In genomic region chr1:86517336-86517735, GRCh38 we compare ENCODE assay signal across 27 cellular contexts. TPM values are rescaled to one million over a fixed set of nuclear protein-coding genes. Genes with fewer than 3 reads are reported as not detected.
DNase-seq lines count a peak whose midpoint lies in the region; ATAC-seq and TF ChIP-seq lines count a peak whose summit lies in the region.
"Had no signal": no experiment of that assay in that cellular context is flagged by ENCODE, and none has a peak within 500 bp of the region (broad histone marks: within the 10 kb centered on the region; RNA-seq: fewer than 3 reads in every experiment).

No MANE protein-coding gene starts in this region.

- ATAC-seq in left lung, result peak; percentile 90
- ATAC-seq: activated naive CD8-positive, alpha-beta T cell treated with anti-CD3 and anti-CD28 coated beads, Interleukin-2, amount 50 U/mL, for 24 hours; heart right ventricle; stimulated activated naive B cell treated with anti-CD40 and anti-IgM and Interleukin-4, amounts not matched to agents 10 μg/mL and 1 μg/mL and 100 μg/mL, for 72 hours had no signal

- H3K27me3 Mint-ChIP-seq in endodermal cell (ENCODE audit: insufficient read depth), result no peaks in the 10 kb centered on the region
- H3K27me3 Mint-ChIP-seq in CD4-positive, alpha-beta memory T cell, result no peaks in the 10 kb centered on the region
- H3K27me3 Mint-ChIP-seq: activated naive CD8-positive, alpha-beta T cell treated with anti-CD3 and anti-CD28 coated beads, Interleukin-2, amount 50 U/mL, for 24 hours; brain; stimulated activated naive B cell treated with anti-CD40 and anti-IgM and Interleukin-4, amounts not matched to agents 10 μg/mL and 1 μg/mL and 100 μg/mL, for 72 hours had no signal

- peaks cover 1% of the 10 kb centered on the region for H3K4me1 Mint-ChIP-seq in endodermal cell
- no peaks in the 10 kb centered on the region for H3K4me1 Mint-ChIP-seq in CD4-positive, alpha-beta memory T cell
- H3K4me1 Mint-ChIP-seq: activated naive CD8-positive, alpha-beta T cell treated with anti-CD3 and anti-CD28 coated beads, Interleukin-2, amount 50 U/mL, for 24 hours; brain; neural progenitor cell; stimulated activated naive B cell treated with anti-CD40 and anti-IgM and Interleukin-4, amounts not matched to agents 10 μg/mL and 1 μg/mL and 100 μg/mL, for 72 hours had no signal

- H3K36me3 Mint-ChIP-seq in endodermal cell (ENCODE audit: low read depth), result no peaks in the 10 kb centered on the region
- H3K36me3 Mint-ChIP-seq in CD4-positive, alpha-beta memory T cell, result no peaks in the 10 kb centered on the region
- H3K36me3 Mint-ChIP-seq: brain; neural progenitor cell; stimulated activated naive B cell treated with anti-CD40 and anti-IgM and Interleukin-4, amounts not matched to agents 10 μg/mL and 1 μg/mL and 100 μg/mL, for 72 hours had no signal

- 40 to 76% methylated on average over 1 of the region's 1 CpG for WGBS in endodermal cell (ENCODE audit: insufficient coverage in 1 of 2, insufficient read length in 1 of 2), 2 experiments
- WGBS in stomach, 5 donors, result 54 to 64% (median 59%) methylated on average over 1 of the region's 1 CpG

- CTCF ChIA-PET in CD4-positive, alpha-beta memory T cell (lab: Charles Lee; ENCODE audit: partially characterized antibody), result interaction anchor here (2.0 to 3.8 kb wide), 3 partner anchors 8 to 17 kb away, joined by 5 to 24 read pairs (median 17); no protein-coding TSS in a partner anchor

- H3K9me3 ChIP-seq in endodermal cell (ENCODE audit: control insufficient read depth, low read length) (no peaks in the 10 kb centered on the region), left lung (no peaks in the 10 kb centered on the region), stomach (no peaks in the 10 kb centered on the region)
- no peaks in the 10 kb centered on the region for H3K9me3 ChIP-seq in CD4-positive, alpha-beta memory T cell (ENCODE audit: control insufficient read depth in 1 of 2, low read length in 2 of 2)
- H3K9me3 ChIP-seq: heart right ventricle, thyroid gland had no signal

- no peak for TF ChIP-seq EP300 in stomach (IDR thresholded peaks at IDR 0.05)

- no peaks in the 10 kb centered on the region for H3K9me3 Mint-ChIP-seq in endodermal cell
- no peaks in the 10 kb centered on the region for H3K9me3 Mint-ChIP-seq in CD4-positive, alpha-beta memory T cell
- H3K9me3 Mint-ChIP-seq: activated naive CD8-positive, alpha-beta T cell treated with anti-CD3 and anti-CD28 coated beads, Interleukin-2, amount 50 U/mL, for 24 hours; activated T-helper 2 cell treated with anti-CD3 and anti-CD28 coated beads, Interferon-gamma antibody, Interleukin-2, Interleukin-4, amounts not matched to agents 10 μg/mL and 5 μg/mL and 100 μg/mL, durations not matched to agents 14 hours and 24 hours and 36 hours; brain; H9; neural progenitor cell; stimulated activated naive B cell treated with anti-CD40 and anti-IgM and Interleukin-4, amounts not matched to agents 10 μg/mL and 1 μg/mL and 100 μg/mL, for 72 hours; T-helper 1 cell treated with Interleukin-12 subunit alpha and Interleukin-12 subunit beta and Interleukin-4 antibody, amounts not matched to agents 30 μg/mL and 1 μg/mL, for 36 hours had no signal

- H3K27ac Mint-ChIP-seq in endodermal cell, result peak overlapping the region; percentile 70
- H3K27ac Mint-ChIP-seq in CD4-positive, alpha-beta memory T cell, result no peak overlapping the region
- H3K27ac Mint-ChIP-seq: activated naive CD8-positive, alpha-beta T cell treated with anti-CD3 and anti-CD28 coated beads, Interleukin-2, amount 50 U/mL, for 24 hours; activated T-helper 2 cell treated with anti-CD3 and anti-CD28 coated beads, Interferon-gamma antibody, Interleukin-2, Interleukin-4, amounts not matched to agents 10 μg/mL and 5 μg/mL and 100 μg/mL, durations not matched to agents 14 hours and 24 hours and 36 hours; brain; H9; neural progenitor cell; stimulated activated naive B cell treated with anti-CD40 and anti-IgM and Interleukin-4, amounts not matched to agents 10 μg/mL and 1 μg/mL and 100 μg/mL, for 72 hours; T-helper 1 cell treated with Interleukin-12 subunit alpha and Interleukin-12 subunit beta and Interleukin-4 antibody, amounts not matched to agents 30 μg/mL and 1 μg/mL, for 36 hours had no signal

- no peak overlapping the region for H3K9ac ChIP-seq in endodermal cell (ENCODE audit: extremely low read depth, low read length, poor library complexity, severe bottlenecking)
- H3K9ac ChIP-seq: neural progenitor cell had no signal

- DNase-seq in DMS153 (lab: John Stamatoyannopoulos, UW) (peak; percentile 1), DMS153 treated with DMSO at 0.1 percent for 48 hours (lab: John Stamatoyannopoulos, UW; ENCODE audit: unreplicated experiment) (no peak), endodermal cell (no peak), left lung (no peak), mucosa of gallbladder (ENCODE audit: low spot score) (no peak), T-helper 1 cell (no peak), stomach (no peak)
- DNase-seq in CD4-positive, alpha-beta memory T cell, result no peak
- DNase-seq: activated CD8-positive, alpha-beta memory T cell treated with anti-CD3 and anti-CD28 coated beads, Interleukin-2, amount 50 U/mL, for 4 hours; activated naive CD8-positive, alpha-beta T cell treated with anti-CD3 and anti-CD28 coated beads, Interleukin-2, amount 50 U/mL, for 24 hours; AML-193; H9; heart right ventricle; NCI-H1436; NCI-H69; SIG-M5; stimulated activated CD4-positive, alpha-beta T cell treated with anti-CD3 and anti-CD28 coated beads, Interleukin-2, amount 100 ng/mL, for 24 hours; stimulated activated naive B cell treated with anti-CD40 and anti-IgM and Interleukin-4, amounts not matched to agents 10 μg/mL and 1 μg/mL and 100 μg/mL, for 72 hours; thyroid gland had no signal

- no peak for TF ChIP-seq POLR2A in stomach (IDR thresholded peaks at IDR 0.05)

- POLR2A ChIA-PET in CD4-positive, alpha-beta memory T cell (lab: Charles Lee; ENCODE audit: partially characterized antibody), result no interaction called here

- no peak overlapping the region for H3K27ac ChIP-seq in endodermal cell (ENCODE audit: low read depth, low read length)
- no peak overlapping the region for H3K27ac ChIP-seq in left lung
- H3K27ac ChIP-seq in CD4-positive, alpha-beta memory T cell (ENCODE audit: low read depth, low read length), result no peak overlapping the region
- H3K27ac ChIP-seq in stomach, result no peak overlapping the region
- H3K27ac ChIP-seq: 22Rv1, heart right ventricle, neural progenitor cell, thyroid gland, VCaP had no signal

- H3K4me1 ChIP-seq in endodermal cell (ENCODE audit: control insufficient read depth, insufficient read depth, low read length) (no peaks in the 10 kb centered on the region), left lung (no peaks in the 10 kb centered on the region), stomach (peaks cover 0 to 4% (median 0%) of the 10 kb centered on the region in 4 donors)
- no peaks in the 10 kb centered on the region for H3K4me1 ChIP-seq in CD4-positive, alpha-beta memory T cell (ENCODE audit: insufficient read depth, low read length)
- H3K4me1 ChIP-seq: heart right ventricle, neural progenitor cell, thyroid gland had no signal

- TF ChIP-seq CTCF in endodermal cell (conservative IDR thresholded peaks at IDR 0.05), result no peak
- no peak for TF ChIP-seq CTCF in left lung (IDR thresholded peaks at IDR 0.05)
- TF ChIP-seq CTCF in stomach (IDR thresholded peaks at IDR 0.05), result no peak

- no peak overlapping the region for H3K4me3 Mint-ChIP-seq in endodermal cell
- H3K4me3 Mint-ChIP-seq in CD4-positive, alpha-beta memory T cell, result no peak overlapping the region
- H3K4me3 Mint-ChIP-seq: activated naive CD8-positive, alpha-beta T cell treated with anti-CD3 and anti-CD28 coated beads, Interleukin-2, amount 50 U/mL, for 24 hours; brain; H9; neural progenitor cell; stimulated activated naive B cell treated with anti-CD40 and anti-IgM and Interleukin-4, amounts not matched to agents 10 μg/mL and 1 μg/mL and 100 μg/mL, for 72 hours; T-helper 1 cell treated with Interleukin-12 subunit alpha and Interleukin-12 subunit beta and Interleukin-4 antibody, amounts not matched to agents 30 μg/mL and 1 μg/mL, for 36 hours had no signal

- H3K27me3 ChIP-seq in endodermal cell (ENCODE audit: control insufficient read depth, insufficient read depth, low read length, poor library complexity, severe bottlenecking) (no peaks in the 10 kb centered on the region), left lung (no peaks in the 10 kb centered on the region), stomach (no peaks in the 10 kb centered on the region)
- H3K27me3 ChIP-seq in CD4-positive, alpha-beta memory T cell (ENCODE audit: insufficient read depth, low read length), result no peaks in the 10 kb centered on the region
- H3K27me3 ChIP-seq: neural progenitor cell, thyroid gland had no signal

- intact Hi-C loops in left lung (cut with DNase I) (no loop called here), stomach (cut with DNase I; ENCODE audit: low total_unique reads) (no loop called here)
- intact Hi-C loops in CD4-positive, alpha-beta memory T cell (cut with micrococcal nuclease), result no loop called here

- no peak overlapping the region for H3K4me3 ChIP-seq in endodermal cell (ENCODE audit: low read length)
- no peak overlapping the region for H3K4me3 ChIP-seq in left lung
- H3K4me3 ChIP-seq in CD4-positive, alpha-beta memory T cell (ENCODE audit: low read length in 2 of 2), result no peak overlapping the region
- H3K4me3 ChIP-seq in stomach, result no peak overlapping the region
- H3K4me3 ChIP-seq: heart right ventricle, neural progenitor cell, thyroid gland had no signal

- H3K36me3 ChIP-seq in endodermal cell (ENCODE audit: control insufficient read depth, insufficient read depth, low read length) (no peaks in the 10 kb centered on the region), left lung (no peaks in the 10 kb centered on the region), stomach (no peaks in the 10 kb centered on the region)
- H3K36me3 ChIP-seq in CD4-positive, alpha-beta memory T cell (ENCODE audit: insufficient read depth, low read length), result no peaks in the 10 kb centered on the region
- H3K36me3 ChIP-seq: heart right ventricle, neural progenitor cell, thyroid gland had no signal

RNA-seq across cellular contexts. Expression of gene CLCA4, which starts 29.5 kb away (rescaled TPM):
- total RNA-seq in endodermal cell (not detected), left lung (not detected), mucosa of gallbladder (0.20 TPM), stomach (1 to 10 TPM in 1 of 5 donors, not detected in 4; 1.1 TPM)
- polyA plus RNA-seq in endodermal cell (2013, experiment 1 of 2), result not detected
- not detected for polyA plus RNA-seq in endodermal cell (2013, experiment 2 of 2)
- not detected for total RNA-seq in CD4-positive, alpha-beta memory T cell
- not detected for polyA plus RNA-seq in CD4-positive, alpha-beta memory T cell
- 100 to 1,000 TPM in 1 of 3 donors, under 1 TPM in 1, not detected in 1; 0.46 to 142 TPM for polyA plus RNA-seq in stomach
- total RNA-seq: activated T-helper 2 cell treated with anti-CD3 and anti-CD28 coated beads, Interferon-gamma antibody, Interleukin-2, Interleukin-4, amounts not matched to agents 10 μg/mL and 5 μg/mL and 100 μg/mL, durations not matched to agents 14 hours and 24 hours and 36 hours; Daoy; H9; posterior vena cava; thyroid gland had no signal

RNA-seq across cellular contexts. Expression of gene CLCA1, which starts 48.6 kb away (rescaled TPM):
- under 1 TPM; 0.24 to 0.60 TPM for total RNA-seq in endodermal cell
- polyA plus RNA-seq in endodermal cell (2013, experiment 1 of 2), result 0.11 TPM
- not detected for polyA plus RNA-seq in endodermal cell (2013, experiment 2 of 2)
- total RNA-seq in left lung, result not detected
- total RNA-seq in mucosa of gallbladder, result 0.37 TPM
- not detected for total RNA-seq in CD4-positive, alpha-beta memory T cell
- polyA plus RNA-seq in CD4-positive, alpha-beta memory T cell, result not detected
- total RNA-seq in stomach, result 10 to 100 TPM in 2 of 5 donors, not detected in 3; 25.9 to 89.8 TPM
- under 1 TPM in 2 of 3 donors, not detected in 1; 0.12 to 0.15 TPM for polyA plus RNA-seq in stomach
- total RNA-seq: activated T-helper 2 cell treated with anti-CD3 and anti-CD28 coated beads, Interferon-gamma antibody, Interleukin-2, Interleukin-4, amounts not matched to agents 10 μg/mL and 5 μg/mL and 100 μg/mL, durations not matched to agents 14 hours and 24 hours and 36 hours; Daoy; H9; heart right ventricle; posterior vena cava; thyroid gland had no signal
- polyA plus RNA-seq: heart right ventricle had no signal
